Comparison of ENCODE assay signal across 8 cellular contexts in genomic region chr11:66868726-66869291, GRCh38. TPM values are rescaled to one million over a fixed set of nuclear protein-coding genes. Genes with fewer than 3 reads are reported as not detected.
DNase-seq lines count a peak whose midpoint lies in the region; ATAC-seq, FAIRE-seq and TF ChIP-seq lines count a peak whose summit lies in the region.

No MANE protein-coding gene starts in this region.

- TF ChIP-seq POLR2A in H1 (IDR thresholded peaks at IDR 0.05; ENCODE audit: control extremely low read depth in 1 of 2, low read depth in 2 of 2, low read length in 2 of 2) (no peak), H54 (IDR thresholded peaks at IDR 0.05; ENCODE audit: low read depth, low read length) (no peak)

- no peaks in the 10 kb centered on the region for H3K27me3 ChIP-seq in H1 (replicated peaks in 1 of 4; ENCODE audit: control insufficient read depth in 3 of 4, extremely low read depth in 1 of 4, insufficient read depth in 3 of 4, low read length in 3 of 4)

- ATAC-seq in GM19455 (IDR thresholded peaks at IDR 0.05; ENCODE audit: unreplicated experiment) = peak; percentile 82
- ATAC-seq in activated CD4-positive, alpha-beta T cell treated with anti-CD3 and anti-CD28 coated beads for 36 hours = peak; percentile 97

- POLR2A ChIA-PET in activated CD4-positive, alpha-beta T cell treated with anti-CD3 and anti-CD28 coated beads for 36 hours (lab: Charles Lee) = no interaction called here
- POLR2A ChIA-PET in H1 (lab: Charles Lee; ENCODE audit: partially characterized antibody) = interaction anchor here (2.2 kb wide), 1 partner anchor 13 kb away, joined by 7 read pairs; no protein-coding TSS in a partner anchor

- H2AK5ac ChIP-seq in H1 (ENCODE audit: low read depth, low read length) = no peak overlapping the region

- peak overlapping the region in 1 of 2 experiments; percentile 18; a peak in 1 of 4 replicates for H3K4me2 ChIP-seq in H1 (ENCODE audit: insufficient read depth in 1 of 2, low read depth in 2 of 2, low read length in 2 of 2)

- peak overlapping the region; percentile 46 for H3K56ac ChIP-seq in H1 (replicated peaks; ENCODE audit: insufficient read length, low read depth, low read length)

- H4K20me1 ChIP-seq in H1 (replicated peaks in 1 of 2; ENCODE audit: control insufficient read depth in 1 of 2, insufficient read depth in 2 of 2, low read length in 2 of 2) = peaks cover 0 to 2% of the 10 kb centered on the region in 2 experiments

- peak in 2 of 3 experiments; percentile 90 to 97; a peak in 3 of 4 replicates for TF ChIP-seq CTCF in H1 (IDR thresholded peaks at IDR 0.05; ENCODE audit: control extremely low read depth in 1 of 3, insufficient read depth in 1 of 3, low read depth in 1 of 3, low read length in 3 of 3)

- no peak overlapping the region for H3K4ac ChIP-seq in H1 (replicated peaks; ENCODE audit: insufficient read length, low read depth, low read length)

- peaks cover 0 to 2% (median 0%) of the 10 kb centered on the region in 4 experiments; a peak in 1 of 8 replicates for H3K36me3 ChIP-seq in H1 (ENCODE audit: control insufficient read depth in 2 of 4, insufficient read depth in 4 of 4, low read length in 3 of 4)

- 33% methylated on average over 22 of the region's 23 CpGs; no CpG with 5 or more reads in 1 of the 2 experiments for WGBS in H1 (ENCODE audit: extremely low coverage in 1 of 2, insufficient coverage in 1 of 2, insufficient read length in 1 of 2, insufficient replicate concordance in 2 of 2, low coverage in 1 of 2, low lambda C conversion rate in 2 of 2, missing lambda C conversion rate in 1 of 2), 2 experiments

- H3K36me3 Mint-ChIP-seq in IgD-negative memory B cell = no peaks in the 10 kb centered on the region
- no peaks in the 10 kb centered on the region for H3K36me3 Mint-ChIP-seq in activated CD4-positive, alpha-beta T cell treated with anti-CD3 and anti-CD28 coated beads for 36 hours (ENCODE audit: low read depth)

- CTCF ChIA-PET in activated CD4-positive, alpha-beta T cell treated with anti-CD3 and anti-CD28 coated beads for 36 hours (lab: Charles Lee) = interaction anchor here (0.9 to 1.2 kb wide), 2 partner anchors 25 to 107 kb away, joined by 3 to 5 read pairs; no protein-coding TSS in a partner anchor
- CTCF ChIA-PET in H1 (lab: Charles Lee; ENCODE audit: partially characterized antibody) = interaction anchor here (1.0 to 13.8 kb wide), 7 partner anchors 8 to 152 kb away, joined by 3 to 199 read pairs (median 13); partner anchors contain the start of gene C11orf86

- H2BK15ac ChIP-seq in H1 (ENCODE audit: low read length) = peak overlapping the region; percentile 67; the same call in 1 of the 2 replicates

- H3K27ac Mint-ChIP-seq in IgD-negative memory B cell = peak overlapping the region in 2 of 3 donors; percentile 53 to 71
- H3K27ac Mint-ChIP-seq in activated CD4-positive, alpha-beta T cell treated with anti-CD3 and anti-CD28 coated beads for 36 hours = peak overlapping the region; percentile 51

- H3K4me3 Mint-ChIP-seq in IgD-negative memory B cell = peak overlapping the region; percentile 44 to 83 (median 67)
- no peak overlapping the region for H3K4me3 Mint-ChIP-seq in activated CD4-positive, alpha-beta T cell treated with anti-CD3 and anti-CD28 coated beads for 36 hours

- H2AFZ ChIP-seq in H1 (ENCODE audit: low read length) = no peak overlapping the region

- no peaks in the 10 kb centered on the region for H3K79me2 ChIP-seq in H1 (ENCODE audit: control insufficient read depth in 1 of 2, insufficient read depth in 2 of 2, low read length in 2 of 2)

- DNase-seq in ACHN (peak; percentile 67), H1 (ENCODE audit: low read depth in 1 of 2, low spot score in 2 of 2) (peak in 1 of 2 experiments; percentile 89), H54 (ENCODE audit: insufficient read length, low spot score) (no peak), GM03348 (ENCODE audit: low spot score) (no peak)
- peak; percentile 93 for DNase-seq in activated CD4-positive, alpha-beta T cell treated with anti-CD3 and anti-CD28 coated beads for 36 hours
- peak; percentile 38 to 69 for DNase-seq in stimulated activated CD4-positive, alpha-beta T cell treated with anti-CD3 and anti-CD28 coated beads, Interleukin-15, amount 100 ng/mL, for 1 hour (ENCODE audit: low read depth in 1 of 2, low spot score in 1 of 2)

- H3K4me1 Mint-ChIP-seq in IgD-negative memory B cell = peaks cover 6 to 17% (median 14%) of the 10 kb centered on the region in 3 donors
- peaks cover 16% of the 10 kb centered on the region for H3K4me1 Mint-ChIP-seq in activated CD4-positive, alpha-beta T cell treated with anti-CD3 and anti-CD28 coated beads for 36 hours

- H2BK20ac ChIP-seq in H1 (ENCODE audit: low read length) = no peak overlapping the region

- TF ChIP-seq RAD21 in H1 (IDR thresholded peaks at IDR 0.05 in 1 of 2, conservative IDR thresholded peaks at IDR 0.05 in 1 of 2; ENCODE audit: low read depth in 2 of 2, low read length in 2 of 2) = peak; percentile 50 to 62

- H3K9me3 ChIP-seq in H1 (ENCODE audit: insufficient read depth in 2 of 2, low read depth in 1 of 2, low read length in 1 of 2) = no peaks in the 10 kb centered on the region

- peak overlapping the region; percentile 15; the same call in 1 of the 2 replicates for H4K8ac ChIP-seq in H1 (ENCODE audit: extremely low read depth, insufficient read depth, low read length)

- no peak overlapping the region for H3K27ac ChIP-seq in H1 (ENCODE audit: low read depth, low read length)

- H2BK5ac ChIP-seq in H1 (ENCODE audit: low read depth, low read length) = peak overlapping the region; percentile 80; the same call in 1 of the 2 replicates

- no peak for TF ChIP-seq EP300 in H1 (IDR thresholded peaks at IDR 0.05; ENCODE audit: borderline replicate concordance in 1 of 2, low read depth in 2 of 2, low read length in 2 of 2)

- H3K79me1 ChIP-seq in H1 (ENCODE audit: low read depth, low read length) = no peaks in the 10 kb centered on the region

- H3K18ac ChIP-seq in H1 (ENCODE audit: extremely low read depth, low read length) = peak overlapping the region; percentile 19; the same call in 1 of the 2 replicates

- H3K14ac ChIP-seq in H1 (ENCODE audit: insufficient read length) = no peak overlapping the region

- intact Hi-C loops in activated CD4-positive, alpha-beta T cell treated with anti-CD3 and anti-CD28 coated beads for 36 hours (cut with DNase I, micrococcal nuclease) = loop anchor here in 1 of 2 experiments (1.0 kb wide), 5 partner anchors 13 to 175 kb away; partner anchors contain the start of gene RCE1

- H3K27me3 Mint-ChIP-seq in IgD-negative memory B cell = peaks cover 2% of the 10 kb centered on the region
- H3K27me3 Mint-ChIP-seq in activated CD4-positive, alpha-beta T cell treated with anti-CD3 and anti-CD28 coated beads for 36 hours = no peaks in the 10 kb centered on the region

- peak overlapping the region; percentile 43 for H2BK120ac ChIP-seq in H1 (replicated peaks; ENCODE audit: low read depth, low read length)

- H3K9ac ChIP-seq in H1 (replicated peaks in 1 of 4; ENCODE audit: extremely low read depth in 1 of 4, low read depth in 3 of 4, low read length in 3 of 4) = no peak overlapping the region

- H3K23ac ChIP-seq in H1 (ENCODE audit: insufficient read length) = no peak overlapping the region

- no peaks in the 10 kb centered on the region for H3K23me2 ChIP-seq in H1 (ENCODE audit: low read depth, low read length)

- H4K91ac ChIP-seq in H1 (replicated peaks; ENCODE audit: insufficient read length, low read length) = peak overlapping the region; percentile 85

- peaks cover 0 to 12% (median 2%) of the 10 kb centered on the region in 4 experiments; a peak in 5 of 7 replicates for H3K4me1 ChIP-seq in H1 (replicated peaks in 1 of 4; ENCODE audit: control insufficient read depth in 3 of 4, insufficient read depth in 4 of 4, low read length in 3 of 4)

- in situ Hi-C loops in ACHN (cut with HindIII; ENCODE audit: low pct_ligation_motif_present, low pct_unique_long_range_greater_than_20kb, low sequenced_read_pairs) = no loop called here

- H2BK12ac ChIP-seq in H1 (ENCODE audit: low read depth, low read length) = 0 out of 2 replicates have a peak overlapping the region, but pooled peaks have one; percentile 39

- FAIRE-seq in H1 (lab: Jason Lieb, UNC) = peak; percentile 48
- no peak for FAIRE-seq in H54 (lab: Jason Lieb, UNC)

- no peaks in the 10 kb centered on the region for H3K9me3 Mint-ChIP-seq in IgD-negative memory B cell
- H3K9me3 Mint-ChIP-seq in activated CD4-positive, alpha-beta T cell treated with anti-CD3 and anti-CD28 coated beads for 36 hours (ENCODE audit: low read depth) = no peaks in the 10 kb centered on the region

- no peak overlapping the region for H3K4me3 ChIP-seq in H1 (ENCODE audit: extremely low read depth in 1 of 4, insufficient read depth in 2 of 4, low read depth in 3 of 4, low read length in 4 of 4)

- peak overlapping the region; percentile 78 for H4K5ac ChIP-seq in H1 (ENCODE audit: insufficient read length, low read depth, low read length)

RNA-seq across cellular contexts. Expression of gene LRFN4, which starts 11.9 kb away (rescaled TPM):
- polyA plus RNA-seq in IgD-negative memory B cell = 2.2 TPM
- 10 to 100 TPM; 19.2 to 22.7 TPM for total RNA-seq in activated CD4-positive, alpha-beta T cell treated with anti-CD3 and anti-CD28 coated beads for 36 hours
- 64.3 and 67.6 TPM in 2 replicates for total RNA-seq in H1 (2021; fragmentation: NEBNext Ultra II Directional; extraction: Animal tissue kit (Norgen Biotek cat#: 25700))
- polyA plus RNA-seq in H1 (2011; rRNA removed) = 49.8 and 66.9 TPM in 2 replicates
- polyA plus RNA-seq in H1 (2011; cell fraction: cytosol; rRNA removed) = 38.6 TPM
- polyA plus RNA-seq in H1 (2011; cell fraction: nucleus; rRNA removed) = 112 TPM
- polyA plus RNA-seq in H1 (2012, experiment 1 of 2) = 24.3 to 37.8 TPM (median 34.2 TPM) in 4 replicates
- 32.6 TPM for polyA plus RNA-seq in H1 (2012, experiment 2 of 2)
- polyA plus RNA-seq in H1 (2013, experiment 1 of 2) = 37.5 TPM
- 32.3 TPM for polyA plus RNA-seq in H1 (2013, experiment 2 of 2)
- polyA minus RNA-seq in H1 (2011; rRNA and poly(A)+ RNA removed) = 8.3 and 9.8 TPM in 2 replicates
- polyA minus RNA-seq in H1 (2011; cell fraction: cytosol; rRNA and poly(A)+ RNA removed) = 32.6 TPM
- 32.0 TPM for polyA minus RNA-seq in H1 (2011; cell fraction: nucleus; rRNA and poly(A)+ RNA removed)

RNA-seq across cellular contexts. Expression of gene RCE1, which starts 25.6 kb away (rescaled TPM):
- 24.9 TPM for polyA plus RNA-seq in IgD-negative memory B cell
- total RNA-seq in activated CD4-positive, alpha-beta T cell treated with anti-CD3 and anti-CD28 coated beads for 36 hours = 10 to 100 TPM; 24.9 to 25.6 TPM
- total RNA-seq in H1 (2021; fragmentation: NEBNext Ultra II Directional; extraction: Animal tissue kit (Norgen Biotek cat#: 25700)) = 33.7 and 35.8 TPM in 2 replicates
- 84.8 and 119 TPM in 2 replicates for polyA plus RNA-seq in H1 (2011; rRNA removed)
- 51.7 TPM for polyA plus RNA-seq in H1 (2011; cell fraction: cytosol; rRNA removed)
- polyA plus RNA-seq in H1 (2011; cell fraction: nucleus; rRNA removed) = 112 TPM
- polyA plus RNA-seq in H1 (2012, experiment 1 of 2) = 26.3 to 35.1 TPM (median 34.3 TPM) in 4 replicates
- polyA plus RNA-seq in H1 (2012, experiment 2 of 2) = 38.1 TPM
- 44.3 TPM for polyA plus RNA-seq in H1 (2013, experiment 1 of 2)
- polyA plus RNA-seq in H1 (2013, experiment 2 of 2) = 46.4 TPM
- polyA minus RNA-seq in H1 (2011; rRNA and poly(A)+ RNA removed) = 22.8 and 25.8 TPM in 2 replicates
- 22.8 TPM for polyA minus RNA-seq in H1 (2011; cell fraction: cytosol; rRNA and poly(A)+ RNA removed)
- 27.7 TPM for polyA minus RNA-seq in H1 (2011; cell fraction: nucleus; rRNA and poly(A)+ RNA removed)

Comparison
In these comparisons a context has a peak if more than half of its experiments do, and no peak if none do; other contexts are left out.
1. DNase-seq: peak in ACHN (single experiment), activated CD4-positive, alpha-beta T cell treated with anti-CD3 and anti-CD28 coated beads for 36 hours (single experiment) and stimulated activated CD4-positive, alpha-beta T cell treated with anti-CD3 and anti-CD28 coated beads, Interleukin-15, amount 100 ng/mL, for 1 hour (2 of 2); none in H54 (single experiment) and GM03348 (single experiment).